Comparison of ENCODE assay signal across 18 cellular contexts in genomic region chr2:191166756-191167445, GRCh38. TPM values are rescaled to one million over a fixed set of nuclear protein-coding genes. Genes with fewer than 3 reads are reported as not detected.
A peak's percentile ranks its signal among the peaks of the same experiment; 100 is the strongest.
DNase-seq lines count a peak whose midpoint lies in the region; ATAC-seq and TF ChIP-seq lines count a peak whose summit lies in the region.
"Had no signal": no experiment of that assay in that cellular context is flagged by ENCODE, and none has a peak within 500 bp of the region (broad histone marks: within the 10 kb centered on the region; RNA-seq: fewer than 3 reads in every experiment).

No MANE protein-coding gene starts in this region.

- intact Hi-C loops in MCF 10A (cut with micrococcal nuclease), result no loop called here
- intact Hi-C loops in left lung (cut with DNase I), result loop anchor here in 1 of 2 donors (10.0 kb wide), 1 partner anchor 358 kb away; no protein-coding TSS in a partner anchor

- ATAC-seq in left lung, result no peak
- no peak for ATAC-seq in stimulated activated effector memory CD8-positive, alpha-beta T cell treated with anti-CD3 and anti-CD28 coated beads, Interleukin-12 subunit alpha, Interleukin-12 subunit beta, amount 100 ng/mL, for 72 hours
- ATAC-seq in GM18517 (IDR thresholded peaks at IDR 0.05; ENCODE audit: unreplicated experiment), result no peak
- ATAC-seq in HG03175 (IDR thresholded peaks at IDR 0.05; ENCODE audit: unreplicated experiment), result no peak

- H3K9me3 ChIP-seq in left lung, result no peaks in the 10 kb centered on the region
- H3K9me3 ChIP-seq: testis had no signal

- H3K4me3 Mint-ChIP-seq in MCF 10A (ENCODE audit: unreplicated experiment), result no peak overlapping the region
- no peak overlapping the region for H3K4me3 Mint-ChIP-seq in stimulated activated effector memory CD8-positive, alpha-beta T cell treated with anti-CD3 and anti-CD28 coated beads, Interleukin-12 subunit alpha, Interleukin-12 subunit beta, amount 100 ng/mL, for 72 hours
- H3K4me3 Mint-ChIP-seq: activated CD4-positive, alpha-beta T cell treated with anti-CD3 and anti-CD28 coated beads, Interleukin-2, amount 10 ng/mL, durations not matched to agents 24 days and 14 days had no signal

- no peaks in the 10 kb centered on the region for H3K36me3 ChIP-seq in left lung

- TF ChIP-seq CTCF in MCF 10A (IDR thresholded peaks at IDR 0.05; ENCODE audit: unreplicated experiment) (no peak), left lung (IDR thresholded peaks at IDR 0.05) (no peak)

- no peaks in the 10 kb centered on the region for H3K27me3 ChIP-seq in left lung
- H3K27me3 ChIP-seq: testis had no signal

- peaks cover 29 to 36% of the 10 kb centered on the region in 2 donors for H3K4me1 ChIP-seq in left lung

- H3K4me1 Mint-ChIP-seq in MCF 10A (ENCODE audit: insufficient read depth, unreplicated experiment), result peaks cover 49% of the 10 kb centered on the region
- H3K4me1 Mint-ChIP-seq in stimulated activated effector memory CD8-positive, alpha-beta T cell treated with anti-CD3 and anti-CD28 coated beads, Interleukin-12 subunit alpha, Interleukin-12 subunit beta, amount 100 ng/mL, for 72 hours, result peaks cover 26% of the 10 kb centered on the region

- H3K27ac ChIP-seq in left lung, result peak overlapping the region; percentile 20 to 48
- H3K27ac ChIP-seq: 22Rv1, testis had no signal

- CTCF ChIA-PET in MCF 10A (lab: Yijun Ruan, JAX), result interaction anchor here (0.6 to 11.4 kb wide), 20 partner anchors 11 to 387 kb away, joined by 3 to 222 read pairs (median 6); partner anchors contain the start of gene STAT4

- BruUV-seq in MCF 10A (replicated peaks; lab: Mats Ljungman, UMichigan), result no TSS peak

- no peaks in the 10 kb centered on the region for H3K27me3 Mint-ChIP-seq in MCF 10A (ENCODE audit: insufficient read depth, unreplicated experiment)

- DNase-seq in NCI-H146 (lab: John Stamatoyannopoulos, UW), result peak; percentile 12
- DNase-seq in NCI-H146 treated with DMSO at 0.1 percent for 48 hours (lab: John Stamatoyannopoulos, UW; ENCODE audit: unreplicated experiment), result no peak
- DNase-seq in MCF 10A (ENCODE audit: unreplicated experiment), result peak; percentile 55
- DNase-seq in left lung, result no peak
- no peak for DNase-seq in stimulated activated effector memory CD8-positive, alpha-beta T cell treated with anti-CD3 and anti-CD28 coated beads, Interleukin-12 subunit alpha, Interleukin-12 subunit beta, amount 100 ng/mL, for 72 hours (ENCODE audit: low spot score in 2 of 2)
- no peak for DNase-seq in NOMO-1 treated with DMSO at 0.1 percent for 48 hours (lab: John Stamatoyannopoulos, UW; ENCODE audit: unreplicated experiment)
- DNase-seq: activated CD8-positive, alpha-beta memory T cell treated with anti-CD3 and anti-CD28 coated beads, Interleukin-2, amount 50 U/mL, for 4 hours; activated gamma-delta T cell; Calu3; KBM-7; left colon; NCI-H524 treated with DMSO at 0.1 percent for 48 hours; small intestine; testis had no signal

- POLR2A ChIA-PET in MCF 10A (lab: Yijun Ruan, JAX), result interaction anchor here (0.6 to 10.2 kb wide), 16 partner anchors 8 to 355 kb away, joined by 3 to 144 read pairs (median 4); partner anchors contain the start of gene MYO1B

- no peaks in the 10 kb centered on the region for H3K36me3 Mint-ChIP-seq in MCF 10A (ENCODE audit: insufficient read depth, unreplicated experiment)
- no peaks in the 10 kb centered on the region for H3K36me3 Mint-ChIP-seq in stimulated activated effector memory CD8-positive, alpha-beta T cell treated with anti-CD3 and anti-CD28 coated beads, Interleukin-12 subunit alpha, Interleukin-12 subunit beta, amount 100 ng/mL, for 72 hours

- no peaks in the 10 kb centered on the region for H3K9me3 Mint-ChIP-seq in MCF 10A (ENCODE audit: unreplicated experiment)
- H3K9me3 Mint-ChIP-seq in stimulated activated effector memory CD8-positive, alpha-beta T cell treated with anti-CD3 and anti-CD28 coated beads, Interleukin-12 subunit alpha, Interleukin-12 subunit beta, amount 100 ng/mL, for 72 hours, result no peaks in the 10 kb centered on the region
- H3K9me3 Mint-ChIP-seq: activated CD4-positive, alpha-beta T cell treated with anti-CD3 and anti-CD28 coated beads, Interleukin-2, amount 10 ng/mL, durations not matched to agents 24 days and 14 days had no signal

- no peak overlapping the region for H3K4me3 ChIP-seq in left lung
- H3K4me3 ChIP-seq: testis had no signal

- H3K27ac Mint-ChIP-seq in MCF 10A (ENCODE audit: low read depth, unreplicated experiment), result peak overlapping the region; percentile 88
- peak overlapping the region; percentile 33 for H3K27ac Mint-ChIP-seq in stimulated activated effector memory CD8-positive, alpha-beta T cell treated with anti-CD3 and anti-CD28 coated beads, Interleukin-12 subunit alpha, Interleukin-12 subunit beta, amount 100 ng/mL, for 72 hours
- H3K27ac Mint-ChIP-seq: activated CD4-positive, alpha-beta T cell treated with anti-CD3 and anti-CD28 coated beads, Interleukin-2, amount 10 ng/mL, durations not matched to agents 24 days and 14 days had no signal

RNA-seq across cellular contexts. Expression of gene STAT4, which starts 16.1 kb away (rescaled TPM):
- 0.83 and 1.4 TPM in 2 replicates for total RNA-seq in MCF 10A (2022)
- total RNA-seq in left lung, result 1 to 10 TPM; 4.4 to 4.5 TPM

Comparison
In these comparisons a context has a peak if more than half of its experiments do, and no peak if none do; other contexts are left out.
1. DNase-seq: peak in NCI-H146 (single experiment) and MCF 10A (single experiment); none in NCI-H146 treated with DMSO at 0.1 percent for 48 hours (single experiment), left lung (0 of 2), stimulated activated effector memory CD8-positive, alpha-beta T cell treated with anti-CD3 and anti-CD28 coated beads, Interleukin-12 subunit alpha, Interleukin-12 subunit beta, amount 100 ng/mL, for 72 hours (0 of 2) and NOMO-1 treated with DMSO at 0.1 percent for 48 hours (single experiment).